Comparison of ENCODE assay signal across 1 cellular context in the genomic region with DNA sequence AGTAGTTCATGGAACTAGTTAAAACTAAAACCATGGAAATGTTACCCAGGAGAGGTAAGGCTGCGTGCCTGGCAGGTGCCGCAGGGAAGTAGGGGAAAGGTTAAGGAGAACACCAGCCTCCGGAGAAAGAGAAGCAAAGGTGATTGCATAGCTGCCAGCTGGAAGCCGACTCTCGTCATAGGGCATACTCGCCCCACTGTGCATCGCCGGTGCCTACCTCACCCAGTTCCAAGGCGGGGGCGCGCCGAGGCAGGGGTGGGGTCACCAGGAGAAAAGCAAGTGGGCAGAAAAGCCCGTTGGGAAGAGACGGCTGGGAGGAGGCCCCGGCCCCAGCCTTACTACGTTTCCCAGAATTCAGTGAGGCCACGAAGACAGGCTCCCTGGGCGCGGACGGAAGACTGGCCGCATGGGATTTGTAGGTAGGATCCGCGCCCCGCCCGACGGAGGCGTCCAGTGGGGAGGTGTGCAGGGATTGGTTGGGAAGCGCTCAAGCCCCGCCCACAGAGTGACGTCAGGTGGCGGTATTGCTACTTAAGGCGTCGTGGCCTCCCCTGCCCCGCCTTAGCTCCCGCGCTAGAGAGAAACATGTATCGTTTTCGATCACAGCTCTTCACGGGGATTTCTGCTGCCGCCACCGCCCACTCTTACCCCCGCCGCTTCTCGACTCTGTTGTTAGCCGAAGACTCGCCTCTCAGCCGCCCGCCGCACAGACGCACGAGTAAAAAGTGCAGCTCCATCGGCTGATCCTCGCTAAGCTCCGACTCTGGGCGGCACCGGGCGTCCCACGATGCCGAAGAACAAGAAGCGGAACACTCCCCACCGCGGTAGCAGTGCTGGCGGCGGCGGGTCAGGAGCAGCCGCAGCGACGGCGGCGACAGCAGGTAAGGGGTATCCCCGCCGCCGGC.
TF ChIP-seq lines count a peak whose summit lies in the region.

A gene with protein sequence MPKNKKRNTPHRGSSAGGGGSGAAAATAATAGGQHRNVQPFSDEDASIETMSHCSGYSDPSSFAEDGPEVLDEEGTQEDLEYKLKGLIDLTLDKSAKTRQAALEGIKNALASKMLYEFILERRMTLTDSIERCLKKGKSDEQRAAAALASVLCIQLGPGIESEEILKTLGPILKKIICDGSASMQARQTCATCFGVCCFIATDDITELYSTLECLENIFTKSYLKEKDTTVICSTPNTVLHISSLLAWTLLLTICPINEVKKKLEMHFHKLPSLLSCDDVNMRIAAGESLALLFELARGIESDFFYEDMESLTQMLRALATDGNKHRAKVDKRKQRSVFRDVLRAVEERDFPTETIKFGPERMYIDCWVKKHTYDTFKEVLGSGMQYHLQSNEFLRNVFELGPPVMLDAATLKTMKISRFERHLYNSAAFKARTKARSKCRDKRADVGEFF (plus strand): TSS at position 559 of the 905 bp plus-strand sequence. CDS start 229 bp downstream, at position 788.

TF ChIP-seq in HepG2, 621 proteins besides CTCF, POLR2A, EP300 and RAD21 (continued from another document and continues in another):
- TF ChIP-seq, protein P1, sequence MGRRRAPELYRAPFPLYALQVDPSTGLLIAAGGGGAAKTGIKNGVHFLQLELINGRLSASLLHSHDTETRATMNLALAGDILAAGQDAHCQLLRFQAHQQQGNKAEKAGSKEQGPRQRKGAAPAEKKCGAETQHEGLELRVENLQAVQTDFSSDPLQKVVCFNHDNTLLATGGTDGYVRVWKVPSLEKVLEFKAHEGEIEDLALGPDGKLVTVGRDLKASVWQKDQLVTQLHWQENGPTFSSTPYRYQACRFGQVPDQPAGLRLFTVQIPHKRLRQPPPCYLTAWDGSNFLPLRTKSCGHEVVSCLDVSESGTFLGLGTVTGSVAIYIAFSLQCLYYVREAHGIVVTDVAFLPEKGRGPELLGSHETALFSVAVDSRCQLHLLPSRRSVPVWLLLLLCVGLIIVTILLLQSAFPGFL (CRISPR knock-in tag; IDR thresholded peaks at IDR 0.05): no peak
- TF ChIP-seq ZSCAN29 (CRISPR knock-in tag; conservative IDR thresholded peaks at IDR 0.05): peak; percentile 2; the same call in 1 of the 2 replicates
- TF ChIP-seq, protein P2, sequence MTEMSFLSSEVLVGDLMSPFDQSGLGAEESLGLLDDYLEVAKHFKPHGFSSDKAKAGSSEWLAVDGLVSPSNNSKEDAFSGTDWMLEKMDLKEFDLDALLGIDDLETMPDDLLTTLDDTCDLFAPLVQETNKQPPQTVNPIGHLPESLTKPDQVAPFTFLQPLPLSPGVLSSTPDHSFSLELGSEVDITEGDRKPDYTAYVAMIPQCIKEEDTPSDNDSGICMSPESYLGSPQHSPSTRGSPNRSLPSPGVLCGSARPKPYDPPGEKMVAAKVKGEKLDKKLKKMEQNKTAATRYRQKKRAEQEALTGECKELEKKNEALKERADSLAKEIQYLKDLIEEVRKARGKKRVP (CRISPR knock-in tag; IDR thresholded peaks at IDR 0.05): no peak
- TF ChIP-seq HMG20A (CRISPR knock-in tag; IDR thresholded peaks at IDR 0.05; ENCODE audit: borderline replicate concordance): no peak
- no peak for TF ChIP-seq SIX4 (CRISPR knock-in tag; IDR thresholded peaks at IDR 0.05)
- TF ChIP-seq, protein P3, sequence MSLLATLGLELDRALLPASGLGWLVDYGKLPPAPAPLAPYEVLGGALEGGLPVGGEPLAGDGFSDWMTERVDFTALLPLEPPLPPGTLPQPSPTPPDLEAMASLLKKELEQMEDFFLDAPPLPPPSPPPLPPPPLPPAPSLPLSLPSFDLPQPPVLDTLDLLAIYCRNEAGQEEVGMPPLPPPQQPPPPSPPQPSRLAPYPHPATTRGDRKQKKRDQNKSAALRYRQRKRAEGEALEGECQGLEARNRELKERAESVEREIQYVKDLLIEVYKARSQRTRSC (CRISPR knock-in tag; IDR thresholded peaks at IDR 0.05; ENCODE audit: low read depth): no peak
- TF ChIP-seq, protein P4, sequence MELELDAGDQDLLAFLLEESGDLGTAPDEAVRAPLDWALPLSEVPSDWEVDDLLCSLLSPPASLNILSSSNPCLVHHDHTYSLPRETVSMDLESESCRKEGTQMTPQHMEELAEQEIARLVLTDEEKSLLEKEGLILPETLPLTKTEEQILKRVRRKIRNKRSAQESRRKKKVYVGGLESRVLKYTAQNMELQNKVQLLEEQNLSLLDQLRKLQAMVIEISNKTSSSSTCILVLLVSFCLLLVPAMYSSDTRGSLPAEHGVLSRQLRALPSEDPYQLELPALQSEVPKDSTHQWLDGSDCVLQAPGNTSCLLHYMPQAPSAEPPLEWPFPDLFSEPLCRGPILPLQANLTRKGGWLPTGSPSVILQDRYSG (CRISPR knock-in tag; IDR thresholded peaks at IDR 0.05): no peak
- TF ChIP-seq ZNF367 (CRISPR knock-in tag; IDR thresholded peaks at IDR 0.05; ENCODE audit: borderline replicate concordance): no peak
- no peak for TF ChIP-seq HNRNPK (IDR thresholded peaks at IDR 0.05; ENCODE audit: low read depth, low read length, poor library complexity, severe bottlenecking)
- no peak for TF ChIP-seq CBX2 (IDR thresholded peaks at IDR 0.05; ENCODE audit: low read depth, low read length)
- TF ChIP-seq CBX2 (CRISPR knock-in tag; IDR thresholded peaks at IDR 0.05; ENCODE audit: low read depth): no peak
- TF ChIP-seq REL (CRISPR knock-in tag; conservative IDR thresholded peaks at IDR 0.05): peak; percentile 38; the same call in 1 of the 2 replicates
- TF ChIP-seq RFX3 (CRISPR knock-in tag; IDR thresholded peaks at IDR 0.05): no peak
- TF ChIP-seq RFXAP (CRISPR knock-in tag; IDR thresholded peaks at IDR 0.05; ENCODE audit: borderline replicate concordance): peak; percentile 52; the same call in 1 of the 2 replicates
- TF ChIP-seq, protein P5, sequence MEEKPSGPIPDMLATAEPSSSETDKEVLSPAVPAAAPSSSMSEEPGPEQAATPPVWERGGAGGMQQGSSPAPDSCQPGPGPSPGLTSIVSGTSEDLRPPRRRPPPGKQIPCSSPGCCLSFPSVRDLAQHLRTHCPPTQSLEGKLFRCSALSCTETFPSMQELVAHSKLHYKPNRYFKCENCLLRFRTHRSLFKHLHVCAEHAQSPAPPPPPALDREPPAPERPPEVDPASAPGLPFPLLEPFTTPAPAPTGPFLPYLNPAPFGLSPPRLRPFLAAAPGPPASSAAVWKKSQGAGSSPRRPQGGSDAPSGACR (CRISPR knock-in tag; IDR thresholded peaks at IDR 0.05): 0 out of 2 replicates have a peak, but pooled peaks have one; percentile 33
- TF ChIP-seq KDM3A (CRISPR knock-in tag; IDR thresholded peaks at IDR 0.05; ENCODE audit: low read depth): no peak
- TF ChIP-seq MTF2 (CRISPR knock-in tag; IDR thresholded peaks at IDR 0.05; ENCODE audit: borderline replicate concordance): no peak
- peak; percentile 42; the same call in 1 of the 2 replicates for TF ChIP-seq RBAK (CRISPR knock-in tag; IDR thresholded peaks at IDR 0.05)
- no peak for TF ChIP-seq TP53 (CRISPR knock-in tag; conservative IDR thresholded peaks at IDR 0.05)
- TF ChIP-seq, protein P6, sequence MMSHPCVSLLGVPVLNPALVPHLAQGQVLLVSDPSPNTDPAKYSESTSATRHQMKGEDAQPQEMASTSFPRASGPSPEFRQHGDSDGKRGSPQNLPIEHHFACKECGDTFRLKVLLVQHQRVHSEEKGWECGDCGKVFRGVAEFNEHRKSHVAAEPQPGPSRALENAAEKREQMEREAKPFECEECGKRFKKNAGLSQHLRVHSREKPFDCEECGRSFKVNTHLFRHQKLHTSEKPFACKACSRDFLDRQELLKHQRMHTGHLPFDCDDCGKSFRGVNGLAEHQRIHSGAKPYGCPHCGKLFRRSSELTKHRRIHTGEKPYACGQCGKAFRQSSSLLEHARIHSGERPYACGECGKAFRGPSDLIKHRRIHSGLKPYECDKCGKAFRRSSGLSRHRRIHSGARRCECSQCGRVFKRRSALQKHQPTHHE (CRISPR knock-in tag; IDR thresholded peaks at IDR 0.05; ENCODE audit: borderline replicate concordance): no peak
- no peak for TF ChIP-seq KLF9 (CRISPR knock-in tag; IDR thresholded peaks at IDR 0.05; ENCODE audit: low read depth)
- TF ChIP-seq ZNF441 (CRISPR knock-in tag; IDR thresholded peaks at IDR 0.05; ENCODE audit: borderline replicate concordance): no peak; the same call in 1 of the 2 replicates
- TF ChIP-seq PRPF4 (IDR thresholded peaks at IDR 0.05; ENCODE audit: low read depth, low read length, poor library complexity, severe bottlenecking): no peak
- TF ChIP-seq SATB2 (CRISPR knock-in tag; IDR thresholded peaks at IDR 0.05): no peak
- TF ChIP-seq ZNF460 (CRISPR knock-in tag; IDR thresholded peaks at IDR 0.05; ENCODE audit: borderline replicate concordance): no peak
- TF ChIP-seq, protein P7, sequence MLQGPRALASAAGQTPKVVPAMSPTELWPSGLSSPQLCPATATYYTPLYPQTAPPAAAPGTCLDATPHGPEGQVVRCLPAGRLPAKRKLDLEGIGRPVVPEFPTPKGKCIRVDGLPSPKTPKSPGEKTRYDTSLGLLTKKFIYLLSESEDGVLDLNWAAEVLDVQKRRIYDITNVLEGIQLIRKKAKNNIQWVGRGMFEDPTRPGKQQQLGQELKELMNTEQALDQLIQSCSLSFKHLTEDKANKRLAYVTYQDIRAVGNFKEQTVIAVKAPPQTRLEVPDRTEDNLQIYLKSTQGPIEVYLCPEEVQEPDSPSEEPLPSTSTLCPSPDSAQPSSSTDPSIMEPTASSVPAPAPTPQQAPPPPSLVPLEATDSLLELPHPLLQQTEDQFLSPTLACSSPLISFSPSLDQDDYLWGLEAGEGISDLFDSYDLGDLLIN (CRISPR knock-in tag; IDR thresholded peaks at IDR 0.05; ENCODE audit: borderline replicate concordance): no peak
- TF ChIP-seq KDM5A (IDR thresholded peaks at IDR 0.05; ENCODE audit: borderline replicate concordance, low read length): peak; percentile 54; the same call in 1 of the 2 replicates
- TF ChIP-seq MEF2D (CRISPR knock-in tag; IDR thresholded peaks at IDR 0.05): peak; percentile 53
- TF ChIP-seq, protein P8, sequence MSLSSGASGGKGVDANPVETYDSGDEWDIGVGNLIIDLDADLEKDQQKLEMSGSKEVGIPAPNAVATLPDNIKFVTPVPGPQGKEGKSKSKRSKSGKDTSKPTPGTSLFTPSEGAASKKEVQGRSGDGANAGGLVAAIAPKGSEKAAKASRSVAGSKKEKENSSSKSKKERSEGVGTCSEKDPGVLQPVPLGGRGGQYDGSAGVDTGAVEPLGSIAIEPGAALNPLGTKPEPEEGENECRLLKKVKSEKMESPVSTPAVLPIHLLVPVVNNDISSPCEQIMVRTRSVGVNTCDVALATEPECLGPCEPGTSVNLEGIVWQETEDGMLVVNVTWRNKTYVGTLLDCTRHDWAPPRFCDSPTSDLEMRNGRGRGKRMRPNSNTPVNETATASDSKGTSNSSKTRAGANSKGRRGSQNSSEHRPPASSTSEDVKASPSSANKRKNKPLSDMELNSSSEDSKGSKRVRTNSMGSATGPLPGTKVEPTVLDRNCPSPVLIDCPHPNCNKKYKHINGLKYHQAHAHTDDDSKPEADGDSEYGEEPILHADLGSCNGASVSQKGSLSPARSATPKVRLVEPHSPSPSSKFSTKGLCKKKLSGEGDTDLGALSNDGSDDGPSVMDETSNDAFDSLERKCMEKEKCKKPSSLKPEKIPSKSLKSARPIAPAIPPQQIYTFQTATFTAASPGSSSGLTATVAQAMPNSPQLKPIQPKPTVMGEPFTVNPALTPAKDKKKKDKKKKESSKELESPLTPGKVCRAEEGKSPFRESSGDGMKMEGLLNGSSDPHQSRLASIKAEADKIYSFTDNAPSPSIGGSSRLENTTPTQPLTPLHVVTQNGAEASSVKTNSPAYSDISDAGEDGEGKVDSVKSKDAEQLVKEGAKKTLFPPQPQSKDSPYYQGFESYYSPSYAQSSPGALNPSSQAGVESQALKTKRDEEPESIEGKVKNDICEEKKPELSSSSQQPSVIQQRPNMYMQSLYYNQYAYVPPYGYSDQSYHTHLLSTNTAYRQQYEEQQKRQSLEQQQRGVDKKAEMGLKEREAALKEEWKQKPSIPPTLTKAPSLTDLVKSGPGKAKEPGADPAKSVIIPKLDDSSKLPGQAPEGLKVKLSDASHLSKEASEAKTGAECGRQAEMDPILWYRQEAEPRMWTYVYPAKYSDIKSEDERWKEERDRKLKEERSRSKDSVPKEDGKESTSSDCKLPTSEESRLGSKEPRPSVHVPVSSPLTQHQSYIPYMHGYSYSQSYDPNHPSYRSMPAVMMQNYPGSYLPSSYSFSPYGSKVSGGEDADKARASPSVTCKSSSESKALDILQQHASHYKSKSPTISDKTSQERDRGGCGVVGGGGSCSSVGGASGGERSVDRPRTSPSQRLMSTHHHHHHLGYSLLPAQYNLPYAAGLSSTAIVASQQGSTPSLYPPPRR (CRISPR knock-in tag; IDR thresholded peaks at IDR 0.05; ENCODE audit: borderline replicate concordance): no peak
- no peak for TF ChIP-seq ZNF615 (CRISPR knock-in tag; IDR thresholded peaks at IDR 0.05; ENCODE audit: borderline replicate concordance)
- TF ChIP-seq, protein P9, sequence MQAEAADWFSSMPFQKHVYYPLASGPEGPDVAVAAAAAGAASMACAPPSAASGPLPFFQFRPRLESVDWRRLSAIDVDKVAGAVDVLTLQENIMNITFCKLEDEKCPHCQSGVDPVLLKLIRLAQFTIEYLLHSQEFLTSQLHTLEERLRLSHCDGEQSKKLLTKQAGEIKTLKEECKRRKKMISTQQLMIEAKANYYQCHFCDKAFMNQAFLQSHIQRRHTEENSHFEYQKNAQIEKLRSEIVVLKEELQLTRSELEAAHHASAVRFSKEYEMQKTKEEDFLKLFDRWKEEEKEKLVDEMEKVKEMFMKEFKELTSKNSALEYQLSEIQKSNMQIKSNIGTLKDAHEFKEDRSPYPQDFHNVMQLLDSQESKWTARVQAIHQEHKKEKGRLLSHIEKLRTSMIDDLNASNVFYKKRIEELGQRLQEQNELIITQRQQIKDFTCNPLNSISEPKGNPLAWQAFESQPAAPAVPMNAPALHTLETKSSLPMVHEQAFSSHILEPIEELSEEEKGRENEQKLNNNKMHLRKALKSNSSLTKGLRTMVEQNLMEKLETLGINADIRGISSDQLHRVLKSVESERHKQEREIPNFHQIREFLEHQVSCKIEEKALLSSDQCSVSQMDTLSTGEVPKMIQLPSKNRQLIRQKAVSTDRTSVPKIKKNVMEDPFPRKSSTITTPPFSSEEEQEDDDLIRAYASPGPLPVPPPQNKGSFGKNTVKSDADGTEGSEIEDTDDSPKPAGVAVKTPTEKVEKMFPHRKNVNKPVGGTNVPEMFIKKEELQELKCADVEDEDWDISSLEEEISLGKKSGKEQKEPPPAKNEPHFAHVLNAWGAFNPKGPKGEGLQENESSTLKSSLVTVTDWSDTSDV (CRISPR knock-in tag; IDR thresholded peaks at IDR 0.05): no peak
- TF ChIP-seq ATF7 (IDR thresholded peaks at IDR 0.05): peak; percentile 71; the same call in 1 of the 2 replicates
- TF ChIP-seq ATF7 (CRISPR knock-in tag; IDR thresholded peaks at IDR 0.05): no peak
- TF ChIP-seq NFIC (IDR thresholded peaks at IDR 0.05; ENCODE audit: low read length): 0 out of 2 replicates have a peak, but pooled peaks have one; percentile 13
- TF ChIP-seq, protein P10, sequence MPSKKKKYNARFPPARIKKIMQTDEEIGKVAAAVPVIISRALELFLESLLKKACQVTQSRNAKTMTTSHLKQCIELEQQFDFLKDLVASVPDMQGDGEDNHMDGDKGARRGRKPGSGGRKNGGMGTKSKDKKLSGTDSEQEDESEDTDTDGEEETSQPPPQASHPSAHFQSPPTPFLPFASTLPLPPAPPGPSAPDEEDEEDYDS (CRISPR knock-in tag; IDR thresholded peaks at IDR 0.05): peak; percentile 99
- TF ChIP-seq SETDB1 (CRISPR knock-in tag; IDR thresholded peaks at IDR 0.05; ENCODE audit: borderline replicate concordance): no peak
- TF ChIP-seq, protein P11, sequence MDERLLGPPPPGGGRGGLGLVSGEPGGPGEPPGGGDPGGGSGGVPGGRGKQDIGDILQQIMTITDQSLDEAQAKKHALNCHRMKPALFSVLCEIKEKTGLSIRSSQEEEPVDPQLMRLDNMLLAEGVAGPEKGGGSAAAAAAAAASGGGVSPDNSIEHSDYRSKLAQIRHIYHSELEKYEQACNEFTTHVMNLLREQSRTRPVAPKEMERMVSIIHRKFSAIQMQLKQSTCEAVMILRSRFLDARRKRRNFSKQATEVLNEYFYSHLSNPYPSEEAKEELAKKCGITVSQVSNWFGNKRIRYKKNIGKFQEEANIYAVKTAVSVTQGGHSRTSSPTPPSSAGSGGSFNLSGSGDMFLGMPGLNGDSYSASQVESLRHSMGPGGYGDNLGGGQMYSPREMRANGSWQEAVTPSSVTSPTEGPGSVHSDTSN (CRISPR knock-in tag; IDR thresholded peaks at IDR 0.05): no peak
- no peak for TF ChIP-seq ZNF577 (CRISPR knock-in tag; IDR thresholded peaks at IDR 0.05; ENCODE audit: borderline replicate concordance, low read depth)
